In genomic region chr19:4152241-4152998, GRCh38 we compare ENCODE assay signal across 23 cellular contexts. TPM values are rescaled to one million over a fixed set of nuclear protein-coding genes. Genes with fewer than 3 reads are reported as not detected.
"Had no signal": no experiment of that assay in that cellular context is flagged by ENCODE, and none has a peak within 500 bp of the region (broad histone marks: within the 10 kb centered on the region; RNA-seq: fewer than 3 reads in every experiment).

No MANE protein-coding gene starts in this region.

- H2AFZ ChIP-seq: neural progenitor cell had no signal

- H3K4me1 ChIP-seq: heart left ventricle, lower lobe of right lung, neural progenitor cell, tibial nerve had no signal

- H3K27ac ChIP-seq: heart left ventricle, lower lobe of right lung, neural progenitor cell, spleen, tibial nerve, VCaP had no signal

- H3K27me3 ChIP-seq: neural progenitor cell had no signal

- H3K9me3 ChIP-seq: heart left ventricle, lower lobe of right lung, spleen, tibial nerve had no signal

- H3K4me3 ChIP-seq: heart left ventricle, lower lobe of right lung, neural progenitor cell, spleen, tibial nerve had no signal

- FAIRE-seq: endothelial cell of umbilical vein, TTC549 had no signal

- H3K4me2 ChIP-seq: neural progenitor cell had no signal

- H3K36me3 ChIP-seq: heart left ventricle, lower lobe of right lung, neural progenitor cell, spleen, tibial nerve had no signal

- DNase-seq: activated CD8-positive, alpha-beta memory T cell treated with anti-CD3 and anti-CD28 coated beads, Interleukin-2, amount 50 U/mL, for 4 hours; activated gamma-delta T cell; activated naive CD4-positive, alpha-beta T cell treated with anti-CD3 and anti-CD28 coated beads, Interleukin-2, amount 50 U/mL, for 16 hours; activated T-cell treated with anti-CD3 and anti-CD28 coated beads, Interleukin-2, amount 50 U/mL, for 1 hour; amniotic stem cell; heart left ventricle; lower lobe of right lung; occipital lobe; right cardiac atrium; spleen; stimulated activated naive CD4-positive, alpha-beta T cell had no signal

- H3K9ac ChIP-seq: neural progenitor cell had no signal

RNA-seq across cellular contexts. Expression of gene CREB3L3, which starts 1.0 kb away (rescaled TPM):
- total RNA-seq: activated CD4-positive, alpha-beta memory T cell treated with anti-CD3 and anti-CD28 coated beads for 36 hours; activated CD4-positive, alpha-beta T cell treated with anti-CD3 and anti-CD28 coated beads, Interleukin-2, amount 10 ng/mL, durations not matched to agents 24 days and 14 days; activated CD8-positive, alpha-beta memory T cell treated with anti-CD3 and anti-CD28 coated beads for 36 hours; endothelial cell of umbilical vein; heart left ventricle; kidney epithelial cell; lower lobe of right lung; occipital lobe; right cardiac atrium; temporal lobe; tibial nerve; ureter had no signal
- polyA plus RNA-seq: endothelial cell of umbilical vein, esophagus, heart left ventricle, right cardiac atrium had no signal
